1 cellular context compared by ENCODE assay signal in genomic region chr11:76803811-76804600, GRCh38.
TF ChIP-seq lines count a peak whose summit lies in the region.

No MANE protein-coding gene starts in this region.

TF ChIP-seq in SK-N-SH, 30 proteins besides CTCF, POLR2A, EP300 and RAD21 (continued from another document):
- no peak for TF ChIP-seq SMC3 (IDR thresholded peaks at IDR 0.05; ENCODE audit: low read depth, low read length)
- TF ChIP-seq ELF1 (IDR thresholded peaks at IDR 0.05), result no peak
- TF ChIP-seq MAX (IDR thresholded peaks at IDR 0.05; ENCODE audit: low read depth), result no peak
- TF ChIP-seq POLR2AphosphoS5 (IDR thresholded peaks at IDR 0.05; ENCODE audit: low read depth, low read length), result no peak
- TF ChIP-seq FOSL2 (IDR thresholded peaks at IDR 0.05; ENCODE audit: borderline replicate concordance, low read depth), result no peak
- no peak for TF ChIP-seq TCF12 (IDR thresholded peaks at IDR 0.05)
- TF ChIP-seq SIN3A (IDR thresholded peaks at IDR 0.05; ENCODE audit: borderline replicate concordance, low read depth, low read length), result no peak
